In the genomic region with DNA sequence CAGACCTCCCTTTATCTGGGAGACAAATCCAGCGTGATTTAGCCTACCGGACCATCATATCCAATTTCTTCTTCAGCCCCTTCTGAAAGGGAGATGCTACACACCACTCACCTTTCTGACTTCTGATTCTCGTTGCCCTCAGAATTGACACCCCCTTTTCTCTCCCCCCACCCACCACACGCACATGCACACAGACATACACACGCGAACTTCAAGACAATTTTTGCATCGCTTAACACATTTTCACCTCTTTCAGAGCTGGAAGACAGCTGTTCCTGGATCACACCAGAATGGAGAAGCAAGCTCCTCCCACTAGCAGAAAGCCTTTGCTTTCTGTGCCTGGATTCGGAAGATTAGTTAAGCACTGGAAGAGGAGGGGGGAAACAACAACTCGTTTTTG, we compare ENCODE assay signal across 8 cellular contexts. TPM values are rescaled to one million over a fixed set of nuclear protein-coding genes. Genes with fewer than 3 reads are reported as not detected.
DNase-seq lines count a peak whose midpoint lies in the region; ATAC-seq and TF ChIP-seq lines count a peak whose summit lies in the region.

No MANE protein-coding gene starts in this region.

- peak overlapping the region; percentile 84 for H3K4me3 ChIP-seq in hepatocyte

- H3K27me3 ChIP-seq in hepatocyte: peaks cover 40% of the 10 kb centered on the region

- WGBS in hepatocyte (ENCODE audit: low lambda C conversion rate, missing lambda C conversion rate): 2% methylated on average over 9 of the region's 9 CpGs

- H3K36me3 Mint-ChIP-seq in activated CD4-positive, alpha-beta memory T cell treated with anti-CD3 and anti-CD28 coated beads for 36 hours: no peaks in the 10 kb centered on the region
- no peaks in the 10 kb centered on the region for H3K36me3 Mint-ChIP-seq in stimulated activated memory B cell treated with anti-CD40 and anti-IgM and Interleukin-4, amounts not matched to agents 10 μg/mL and 1 μg/mL and 100 μg/mL, for 72 hours

- no peak for ATAC-seq in stimulated activated memory B cell treated with anti-CD40 and anti-IgM and Interleukin-4, amounts not matched to agents 10 μg/mL and 1 μg/mL and 100 μg/mL, for 72 hours

- peak overlapping the region; percentile 91 for H3K4me2 ChIP-seq in hepatocyte

- intact Hi-C loops in activated CD4-positive, alpha-beta memory T cell treated with anti-CD3 and anti-CD28 coated beads for 36 hours (cut with micrococcal nuclease): loop anchor here (5.0 to 10.0 kb wide), 4 partner anchors 59 to 726 kb away; a partner anchor contains a TSS

- H3K36me3 ChIP-seq in hepatocyte (replicated peaks; ENCODE audit: insufficient read depth, low read depth): no peaks in the 10 kb centered on the region

- H3K27ac ChIP-seq in 22Rv1 (peak overlapping the region; percentile 39), hepatocyte (no peak overlapping the region)

- no peaks in the 10 kb centered on the region for H3K9me3 Mint-ChIP-seq in activated CD4-positive, alpha-beta memory T cell treated with anti-CD3 and anti-CD28 coated beads for 36 hours
- no peaks in the 10 kb centered on the region for H3K9me3 Mint-ChIP-seq in stimulated activated memory B cell treated with anti-CD40 and anti-IgM and Interleukin-4, amounts not matched to agents 10 μg/mL and 1 μg/mL and 100 μg/mL, for 72 hours

- H3K9me3 ChIP-seq in hepatocyte (ENCODE audit: low read depth): no peaks in the 10 kb centered on the region

- no peaks in the 10 kb centered on the region for H4K20me1 ChIP-seq in hepatocyte (ENCODE audit: insufficient read depth, poor library complexity, severe bottlenecking)

- peak overlapping the region; percentile 87 for H2AFZ ChIP-seq in hepatocyte

- H3K4me1 Mint-ChIP-seq in activated CD4-positive, alpha-beta memory T cell treated with anti-CD3 and anti-CD28 coated beads for 36 hours (ENCODE audit: low read depth): peaks cover 22% of the 10 kb centered on the region
- peaks cover 19% of the 10 kb centered on the region for H3K4me1 Mint-ChIP-seq in stimulated activated memory B cell treated with anti-CD40 and anti-IgM and Interleukin-4, amounts not matched to agents 10 μg/mL and 1 μg/mL and 100 μg/mL, for 72 hours

- no peaks in the 10 kb centered on the region for H3K79me2 ChIP-seq in hepatocyte

- DNase-seq in GM13976 (ENCODE audit: low spot score): peak; percentile 12
- no peak for DNase-seq in activated CD4-positive, alpha-beta memory T cell treated with anti-CD3 and anti-CD28 coated beads for 36 hours
- DNase-seq in hepatocyte (ENCODE audit: low spot score): peak; percentile 23
- DNase-seq in GM10248 (ENCODE audit: extremely low spot score): no peak
- no peak for DNase-seq in GM03348 (ENCODE audit: low spot score)
- no peak for DNase-seq in stimulated activated CD4-positive, alpha-beta T cell treated with anti-CD3 and anti-CD28 coated beads, Interleukin-2, amount 100 ng/mL, for 48 hours

- in situ Hi-C loops in GM13976 (cut with MboI; ENCODE audit: low sequenced_read_pairs, unreplicated experiment): no loop called here

- H3K9me2 ChIP-seq in hepatocyte (replicated peaks; ENCODE audit: insufficient read depth): no peaks in the 10 kb centered on the region

- no peak overlapping the region for H3K27ac Mint-ChIP-seq in activated CD4-positive, alpha-beta memory T cell treated with anti-CD3 and anti-CD28 coated beads for 36 hours
- no peak overlapping the region for H3K27ac Mint-ChIP-seq in stimulated activated memory B cell treated with anti-CD40 and anti-IgM and Interleukin-4, amounts not matched to agents 10 μg/mL and 1 μg/mL and 100 μg/mL, for 72 hours

- H3K4me3 Mint-ChIP-seq in activated CD4-positive, alpha-beta memory T cell treated with anti-CD3 and anti-CD28 coated beads for 36 hours: peak overlapping the region; percentile 74
- H3K4me3 Mint-ChIP-seq in stimulated activated memory B cell treated with anti-CD40 and anti-IgM and Interleukin-4, amounts not matched to agents 10 μg/mL and 1 μg/mL and 100 μg/mL, for 72 hours: peak overlapping the region; percentile 78

- POLR2A ChIA-PET in activated CD4-positive, alpha-beta memory T cell treated with anti-CD3 and anti-CD28 coated beads for 36 hours (lab: Charles Lee): no interaction called here
- POLR2A ChIA-PET in GM10248 (lab: Yijun Ruan, JAX): no interaction called here

- peaks cover 46% of the 10 kb centered on the region for H3K27me3 Mint-ChIP-seq in activated CD4-positive, alpha-beta memory T cell treated with anti-CD3 and anti-CD28 coated beads for 36 hours
- H3K27me3 Mint-ChIP-seq in stimulated activated memory B cell treated with anti-CD40 and anti-IgM and Interleukin-4, amounts not matched to agents 10 μg/mL and 1 μg/mL and 100 μg/mL, for 72 hours: peaks cover 78% of the 10 kb centered on the region

- H3K4me1 ChIP-seq in hepatocyte (ENCODE audit: insufficient read depth): no peaks in the 10 kb centered on the region

- CTCF ChIA-PET in activated CD4-positive, alpha-beta memory T cell treated with anti-CD3 and anti-CD28 coated beads for 36 hours (lab: Charles Lee): interaction anchor here (0.7 kb wide), 1 partner anchor 40 kb away, joined by 3 read pairs; no protein-coding TSS in a partner anchor
- CTCF ChIA-PET in GM10248 (lab: Yijun Ruan, JAX): interaction anchor here (1.5 kb wide), 1 partner anchor 9 kb away, joined by 6 read pairs; no protein-coding TSS in a partner anchor

- no peak for TF ChIP-seq CTCF in 22Rv1 (IDR thresholded peaks at IDR 0.05)
- no peak for TF ChIP-seq CTCF in GM13976 (IDR thresholded peaks at IDR 0.05; ENCODE audit: borderline replicate concordance, control extremely low read depth, extremely low read depth, insufficient read depth, missing control alignments)
- TF ChIP-seq CTCF in hepatocyte (IDR thresholded peaks at IDR 0.05; ENCODE audit: poor library complexity): no peak
- no peak for TF ChIP-seq CTCF in GM10248 (IDR thresholded peaks at IDR 0.05; ENCODE audit: control extremely low read depth, extremely low read depth, low read depth, missing control alignments)

RNA-seq across cellular contexts. Expression of a gene that starts 1.0 kb away (rescaled TPM):
- 1 to 10 TPM; 2.0 to 2.5 TPM for total RNA-seq in activated CD4-positive, alpha-beta memory T cell treated with anti-CD3 and anti-CD28 coated beads for 36 hours
- 6.9 and 8.9 TPM in 2 replicates for total RNA-seq in hepatocyte
- polyA plus RNA-seq in hepatocyte: 14.0 and 18.3 TPM in 2 replicates

RNA-seq across cellular contexts. Expression of a gene that starts 56.6 kb away (rescaled TPM):
- total RNA-seq in activated CD4-positive, alpha-beta memory T cell treated with anti-CD3 and anti-CD28 coated beads for 36 hours: under 1 TPM in 1 of 2 experiments, not detected in 1; 0.10 TPM
- total RNA-seq in hepatocyte: 0.60 and 1.4 TPM in 2 replicates
- 1.1 TPM in 1 of 2 replicates, not detected in the other for polyA plus RNA-seq in hepatocyte

Comparison
In these comparisons a context has a peak if more than half of its experiments do, and no peak if none do; other contexts are left out.
1. DNase-seq: peak in GM13976 (single experiment) and hepatocyte (single experiment); none in activated CD4-positive, alpha-beta memory T cell treated with anti-CD3 and anti-CD28 coated beads for 36 hours (single experiment), GM10248 (single experiment), GM03348 (single experiment) and stimulated activated CD4-positive, alpha-beta T cell treated with anti-CD3 and anti-CD28 coated beads, Interleukin-2, amount 100 ng/mL, for 48 hours (0 of 2).